Comparison of ENCODE assay signal across 10 cellular contexts in the genomic region with DNA sequence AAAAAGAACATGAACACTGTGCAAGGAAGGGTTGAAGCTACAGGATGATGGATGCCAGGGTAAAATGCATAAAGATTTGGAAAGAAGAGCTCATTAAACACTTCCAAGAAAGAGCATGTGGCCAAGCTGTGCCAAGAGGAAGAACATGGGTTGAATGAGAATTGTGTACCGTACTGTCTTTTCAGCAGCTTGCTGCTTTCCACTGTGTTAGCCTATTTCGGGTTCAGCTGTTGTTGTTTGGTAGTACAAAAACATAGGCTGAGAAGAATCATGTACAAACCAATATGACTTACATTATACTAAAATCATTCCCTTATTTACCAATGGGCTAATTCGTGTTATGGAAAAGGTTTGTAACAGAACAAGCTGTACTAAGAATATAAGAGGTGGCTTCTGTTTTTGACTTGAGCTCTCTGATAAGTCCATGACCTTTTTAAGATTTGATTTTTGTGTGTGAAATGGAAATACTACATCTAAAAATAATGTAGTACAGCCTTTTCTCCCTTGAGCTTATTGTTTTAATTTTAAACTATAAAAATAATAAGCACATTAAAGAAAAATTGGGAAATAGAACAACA. TPM values are rescaled to one million over a fixed set of nuclear protein-coding genes. Genes with fewer than 3 reads are reported as not detected.
DNase-seq lines count a peak whose midpoint lies in the region; ATAC-seq and TF ChIP-seq lines count a peak whose summit lies in the region.
"Had no signal": no experiment of that assay in that cellular context is flagged by ENCODE, and none has a peak within 500 bp of the region (broad histone marks: within the 10 kb centered on the region; RNA-seq: fewer than 3 reads in every experiment).

No MANE protein-coding gene starts in this region.

- H3K9me3 ChIP-seq in thoracic aorta = no peaks in the 10 kb centered on the region

- H3K27me3 Mint-ChIP-seq in brain = no peaks in the 10 kb centered on the region
- H3K27me3 Mint-ChIP-seq: activated CD8-positive, alpha-beta memory T cell treated with anti-CD3 and anti-CD28 coated beads, Interleukin-2, amount 10 ng/mL, durations not matched to agents 7 days and 5 days had no signal

- peak overlapping the region in 4 of 5 experiments; percentile 52 to 80 (median 62) for H3K4me3 Mint-ChIP-seq in brain
- H3K4me3 Mint-ChIP-seq: activated CD8-positive, alpha-beta memory T cell treated with anti-CD3 and anti-CD28 coated beads, Interleukin-2, amount 10 ng/mL, durations not matched to agents 7 days and 5 days had no signal

- H3K4me1 Mint-ChIP-seq in brain = peaks cover 51% of the 10 kb centered on the region

- peaks cover 45 to 47% of the 10 kb centered on the region in 2 donors for H3K4me1 ChIP-seq in thoracic aorta (ENCODE audit: control insufficient read depth in 1 of 2, low read depth in 2 of 2)

- no peak for TF ChIP-seq CTCF in brain (conservative IDR thresholded peaks at IDR 0.05)
- no peak for TF ChIP-seq CTCF in thoracic aorta (IDR thresholded peaks at IDR 0.05)

- ATAC-seq in thoracic aorta (ENCODE audit: insufficient number of reproducible peaks, low FRiP score, low read depth) (no peak), HG02885 (IDR thresholded peaks at IDR 0.05; ENCODE audit: poor library complexity, unreplicated experiment) (no peak)
- ATAC-seq: activated CD8-positive, alpha-beta memory T cell treated with anti-CD3 and anti-CD28 coated beads, Interleukin-2, amount 10 ng/mL, durations not matched to agents 7 days and 5 days had no signal

- no peaks in the 10 kb centered on the region for H3K36me3 ChIP-seq in thoracic aorta

- H3K27ac Mint-ChIP-seq in brain = peak overlapping the region; percentile 16 to 97 (median 88)
- H3K27ac Mint-ChIP-seq: activated CD8-positive, alpha-beta memory T cell treated with anti-CD3 and anti-CD28 coated beads, Interleukin-2, amount 10 ng/mL, durations not matched to agents 7 days and 5 days had no signal

- H3K36me3 Mint-ChIP-seq in brain = peaks cover 52% of the 10 kb centered on the region

- H3K27ac ChIP-seq in layer of hippocampus (ENCODE audit: low read depth, low read length) (peak overlapping the region; percentile 83), thoracic aorta (peak overlapping the region; percentile 31 to 52)

- peaks cover 13 to 27% (median 17%) of the 10 kb centered on the region in 5 experiments for H3K9me3 Mint-ChIP-seq in brain

- H3K27me3 ChIP-seq in layer of hippocampus (ENCODE audit: control insufficient read depth, insufficient read depth, low read length) (no peaks in the 10 kb centered on the region), thoracic aorta (replicated peaks; ENCODE audit: insufficient read depth) (no peaks in the 10 kb centered on the region)

- DNase-seq in LHCN-M2 (ENCODE audit: low read depth) (peak; percentile 37), thoracic aorta (ENCODE audit: low spot score) (no peak), epidermal melanocyte (ENCODE audit: insufficient read length, low spot score) (no peak), dedifferentiated amniotic fluid mesenchymal stem cell (ENCODE audit: extremely low spot score) (no peak)
- DNase-seq: activated CD8-positive, alpha-beta memory T cell treated with anti-CD3 and anti-CD28 coated beads, Interleukin-2, amount 10 ng/mL, durations not matched to agents 7 days and 5 days; NCI-H1105 treated with DMSO at 0.1 percent for 48 hours; NCI-H748 treated with DMSO at 0.1 percent for 48 hours had no signal

- no peak overlapping the region for H3K4me3 ChIP-seq in thoracic aorta

RNA-seq across cellular contexts. Expression of a gene that starts 27.2 kb away (rescaled TPM):
- total RNA-seq in LHCN-M2 (2014; rRNA removed) (45.2 and 45.7 TPM in 2 replicates), thoracic aorta (10 to 100 TPM; 20.7 to 26.7 TPM)
- polyA plus RNA-seq in LHCN-M2 (2012) = 4.2 TPM
- polyA plus RNA-seq in brain (ENCODE audit: insufficient read depth, low read depth, low replicate concordance) = 3.5 TPM
